Comparison of ENCODE assay signal across 8 cellular contexts in genomic region chr19:34480971-34481821, GRCh38. TPM values are rescaled to one million over a fixed set of nuclear protein-coding genes. Genes with fewer than 3 reads are reported as not detected.
DNase-seq lines count a peak whose midpoint lies in the region; ATAC-seq and TF ChIP-seq lines count a peak whose summit lies in the region.

Gene WTIP, plus strand, starts transcription at chr19:34481758. Its CDS starts 217 bp downstream, at chr19:34481975.

- peak within 1 kb of the TSS; percentile 89 for H2AFZ ChIP-seq in hepatocyte

- no peak for TF ChIP-seq POLR2A in sigmoid colon (IDR thresholded peaks at IDR 0.05)

- H3K4me3 Mint-ChIP-seq in activated CD4-positive, alpha-beta memory T cell treated with anti-CD3 and anti-CD28 coated beads for 36 hours: no peak within 1 kb of the TSS

- H3K4me1 Mint-ChIP-seq in activated CD4-positive, alpha-beta memory T cell treated with anti-CD3 and anti-CD28 coated beads for 36 hours (ENCODE audit: low read depth): peaks cover 1% of the 10 kb centered on the region

- H3K36me3 ChIP-seq in hepatocyte (replicated peaks; ENCODE audit: insufficient read depth, low read depth): no peaks in the 10 kb centered on the region
- no peaks in the 10 kb centered on the region for H3K36me3 ChIP-seq in sigmoid colon

- no peaks in the 10 kb centered on the region for H3K27me3 ChIP-seq in hepatocyte
- H3K27me3 ChIP-seq in sigmoid colon: no peaks in the 10 kb centered on the region

- no peaks in the 10 kb centered on the region for H3K9me3 ChIP-seq in hepatocyte (ENCODE audit: low read depth)
- no peaks in the 10 kb centered on the region for H3K9me3 ChIP-seq in sigmoid colon

- peaks cover 11% of the 10 kb centered on the region for H3K4me1 ChIP-seq in hepatocyte (ENCODE audit: insufficient read depth)
- H3K4me1 ChIP-seq in sigmoid colon: peaks cover 0 to 30% (median 24%) of the 10 kb centered on the region in 4 donors

- H3K4me2 ChIP-seq in hepatocyte: peak within 1 kb of the TSS; percentile 97

- CTCF ChIA-PET in activated CD4-positive, alpha-beta memory T cell treated with anti-CD3 and anti-CD28 coated beads for 36 hours (lab: Charles Lee): no interaction called here

- H3K79me2 ChIP-seq in hepatocyte: peaks cover 38% of the 10 kb centered on the region

- H3K27ac ChIP-seq in hepatocyte (peak within 1 kb of the TSS; percentile 98), sigmoid colon (peak within 1 kb of the TSS; percentile 78 to 87 (median 82))

- DNase-seq in NCI-H2171 treated with DMSO at 0.1 percent for 48 hours (lab: John Stamatoyannopoulos, UW): peak; percentile 22
- no peak for DNase-seq in NCI-H2171 (lab: John Stamatoyannopoulos, UW)
- DNase-seq in astrocyte of the hippocampus (ENCODE audit: low read depth, low spot score): peak; percentile 97
- peak; percentile 92 for DNase-seq in hepatocyte (ENCODE audit: low spot score)
- DNase-seq in sigmoid colon: peak; percentile 86
- DNase-seq in NCI-H1436 (lab: John Stamatoyannopoulos, UW): no peak
- DNase-seq in activated CD4-positive, alpha-beta memory T cell treated with anti-CD3 and anti-CD28 coated beads for 36 hours: no peak

- WGBS in hepatocyte (ENCODE audit: low lambda C conversion rate, missing lambda C conversion rate): 9% methylated on average over 44 of the region's 91 CpGs
- WGBS in sigmoid colon, 2 donors: 5 to 7% methylated on average over 91 of the region's 91 CpGs

- H3K27me3 Mint-ChIP-seq in activated CD4-positive, alpha-beta memory T cell treated with anti-CD3 and anti-CD28 coated beads for 36 hours: peaks cover 35% of the 10 kb centered on the region

- H3K27ac Mint-ChIP-seq in activated CD4-positive, alpha-beta memory T cell treated with anti-CD3 and anti-CD28 coated beads for 36 hours: no peak within 1 kb of the TSS

- H4K20me1 ChIP-seq in hepatocyte (ENCODE audit: insufficient read depth, poor library complexity, severe bottlenecking): peaks cover 32% of the 10 kb centered on the region

- TF ChIP-seq CTCF in hepatocyte (IDR thresholded peaks at IDR 0.05; ENCODE audit: poor library complexity) (no peak), sigmoid colon (IDR thresholded peaks at IDR 0.05) (no peak)

- intact Hi-C loops in sigmoid colon (cut with DNase I): no loop called here
- intact Hi-C loops in activated CD4-positive, alpha-beta memory T cell treated with anti-CD3 and anti-CD28 coated beads for 36 hours (cut with micrococcal nuclease): no loop called here

- no peaks in the 10 kb centered on the region for H3K9me2 ChIP-seq in hepatocyte (replicated peaks; ENCODE audit: insufficient read depth)

- H3K36me3 Mint-ChIP-seq in activated CD4-positive, alpha-beta memory T cell treated with anti-CD3 and anti-CD28 coated beads for 36 hours: no peaks in the 10 kb centered on the region

- H3K4me3 ChIP-seq in hepatocyte (peak within 1 kb of the TSS; percentile 65), sigmoid colon (peak within 1 kb of the TSS; percentile 40 to 82 (median 76))

- POLR2A ChIA-PET in activated CD4-positive, alpha-beta memory T cell treated with anti-CD3 and anti-CD28 coated beads for 36 hours (lab: Charles Lee): interaction anchor here (1.0 kb wide), 1 partner anchor 112 kb away, joined by 3 read pairs; no protein-coding TSS in a partner anchor

- no peak for ATAC-seq in GM21786 (IDR thresholded peaks at IDR 0.05; ENCODE audit: unreplicated experiment)

- TF ChIP-seq EP300 in sigmoid colon (IDR thresholded peaks at IDR 0.05): no peak

- no peaks in the 10 kb centered on the region for H3K9me3 Mint-ChIP-seq in activated CD4-positive, alpha-beta memory T cell treated with anti-CD3 and anti-CD28 coated beads for 36 hours

RNA-seq across cellular contexts. Expression of gene WTIP, which starts in this region (rescaled TPM):
- total RNA-seq in hepatocyte: 21.5 and 29.3 TPM in 2 replicates
- 17.1 and 18.1 TPM in 2 replicates for polyA plus RNA-seq in hepatocyte
- total RNA-seq in sigmoid colon: 10 to 100 TPM in 3 of 4 donors, 1 to 10 TPM in 1; 3.3 to 20.5 (median 16.9) TPM
- polyA plus RNA-seq in sigmoid colon: 1 to 10 TPM; 2.2 to 3.0 (median 3.0) TPM
- under 1 TPM; 0.52 to 0.65 TPM for total RNA-seq in activated CD4-positive, alpha-beta memory T cell treated with anti-CD3 and anti-CD28 coated beads for 36 hours

Comparison
In these comparisons a context has a peak if more than half of its experiments do, and no peak if none do; other contexts are left out.
1. DNase-seq: peak in NCI-H2171 treated with DMSO at 0.1 percent for 48 hours (single experiment), astrocyte of the hippocampus (single experiment), hepatocyte (single experiment) and sigmoid colon (single experiment); none in NCI-H2171 (single experiment), NCI-H1436 (single experiment) and activated CD4-positive, alpha-beta memory T cell treated with anti-CD3 and anti-CD28 coated beads for 36 hours (single experiment).